In genomic region chr7:66075590-66076458, GRCh38 we compare ENCODE assay signal across 1 cellular context.
TF ChIP-seq lines count a peak whose summit lies in the region.

ASL (plus strand) TSS chr7:66075819; CDS start chr7:66076082, 263 bp downstream.

TF ChIP-seq in HepG2, 621 proteins besides CTCF, POLR2A, EP300 and RAD21 (continued from another document and continues in another):
- TF ChIP-seq CREB3 (CRISPR knock-in tag; IDR thresholded peaks at IDR 0.05) (no peak), ZNF282 (IDR thresholded peaks at IDR 0.05; ENCODE audit: partially characterized antibody) (no peak), ZNF143 (CRISPR knock-in tag; IDR thresholded peaks at IDR 0.05) (0 out of 2 replicates have a peak, but pooled peaks have one; percentile 32), ARNTL (CRISPR knock-in tag; IDR thresholded peaks at IDR 0.05) (no peak), ZKSCAN1 (IDR thresholded peaks at IDR 0.05; ENCODE audit: low read length) (no peak), ZSCAN20 (CRISPR knock-in tag; IDR thresholded peaks at IDR 0.05; ENCODE audit: borderline replicate concordance) (no peak; the same call in none of the 2 replicates), ZNF281 (CRISPR knock-in tag; IDR thresholded peaks at IDR 0.05; ENCODE audit: borderline replicate concordance) (no peak), ETV5 (CRISPR knock-in tag; IDR thresholded peaks at IDR 0.05; ENCODE audit: borderline replicate concordance) (peak; percentile 80), ZNF562 (CRISPR knock-in tag; IDR thresholded peaks at IDR 0.05; ENCODE audit: borderline replicate concordance) (no peak), ZNF343 (CRISPR knock-in tag; IDR thresholded peaks at IDR 0.05) (no peak), FOXJ3 (CRISPR knock-in tag; IDR thresholded peaks at IDR 0.05; ENCODE audit: borderline replicate concordance) (no peak), NKX3-1 (CRISPR knock-in tag; IDR thresholded peaks at IDR 0.05) (peak; percentile 80), MEF2D (CRISPR knock-in tag; IDR thresholded peaks at IDR 0.05) (no peak), GATA4 (IDR thresholded peaks at IDR 0.05; ENCODE audit: borderline replicate concordance, low read depth) (no peak), ZBTB25 (CRISPR knock-in tag; IDR thresholded peaks at IDR 0.05) (0 out of 2 replicates have a peak, but pooled peaks have one; percentile 20), NFAT5 (CRISPR knock-in tag; IDR thresholded peaks at IDR 0.05) (no peak), MYNN (CRISPR knock-in tag; IDR thresholded peaks at IDR 0.05; ENCODE audit: low read depth) (no peak), ZNF7 (CRISPR knock-in tag; IDR thresholded peaks at IDR 0.05) (no peak), SNAI1 (CRISPR knock-in tag; IDR thresholded peaks at IDR 0.05; ENCODE audit: borderline replicate concordance) (no peak), ZNF672 (CRISPR knock-in tag; IDR thresholded peaks at IDR 0.05) (no peak), RERE (CRISPR knock-in tag; IDR thresholded peaks at IDR 0.05; ENCODE audit: low read depth) (no peak), ZFYVE20 (CRISPR knock-in tag; IDR thresholded peaks at IDR 0.05; ENCODE audit: borderline replicate concordance, low read depth) (no peak), ZNF615 (CRISPR knock-in tag; IDR thresholded peaks at IDR 0.05; ENCODE audit: borderline replicate concordance) (no peak), CAMTA2 (CRISPR knock-in tag; IDR thresholded peaks at IDR 0.05; ENCODE audit: borderline replicate concordance) (no peak), ZBTB20 (CRISPR knock-in tag; IDR thresholded peaks at IDR 0.05; ENCODE audit: borderline replicate concordance, low read depth) (no peak), MTF2 (CRISPR knock-in tag; IDR thresholded peaks at IDR 0.05; ENCODE audit: borderline replicate concordance) (no peak; the same call in 1 of the 2 replicates), SIX4 (CRISPR knock-in tag; IDR thresholded peaks at IDR 0.05) (no peak), ZNF781 (CRISPR knock-in tag; IDR thresholded peaks at IDR 0.05; ENCODE audit: borderline replicate concordance, not compliant biosample characterization) (no peak), HOXA3 (CRISPR knock-in tag; IDR thresholded peaks at IDR 0.05) (peak; percentile 84), SAFB2 (CRISPR knock-in tag; IDR thresholded peaks at IDR 0.05; ENCODE audit: borderline replicate concordance, low read depth) (peak; percentile 67; the same call in 1 of the 2 replicates), FLYWCH1 (CRISPR knock-in tag; IDR thresholded peaks at IDR 0.05) (no peak), ZEB1 (IDR thresholded peaks at IDR 0.05; ENCODE audit: insufficient replicate concordance, low read depth) (no peak), TP53 (CRISPR knock-in tag; conservative IDR thresholded peaks at IDR 0.05) (0 out of 2 replicates have a peak, but pooled peaks have one; percentile 67), HDAC1 (CRISPR knock-in tag; IDR thresholded peaks at IDR 0.05) (peak; percentile 86), ATF7-NPFF (CRISPR knock-in tag; IDR thresholded peaks at IDR 0.05; ENCODE audit: low read depth) (peak; percentile 91), ZNF773 (CRISPR knock-in tag; IDR thresholded peaks at IDR 0.05; ENCODE audit: borderline replicate concordance) (no peak), KDM3A (CRISPR knock-in tag; IDR thresholded peaks at IDR 0.05; ENCODE audit: low read depth) (no peak), ARID2 (CRISPR knock-in tag; IDR thresholded peaks at IDR 0.05; ENCODE audit: borderline replicate concordance) (no peak; the same call in 1 of the 2 replicates), ZNF790 (CRISPR knock-in tag; IDR thresholded peaks at IDR 0.05; ENCODE audit: borderline replicate concordance) (peak; percentile 80; the same call in 1 of the 2 replicates), KDM6A (CRISPR knock-in tag; IDR thresholded peaks at IDR 0.05; ENCODE audit: low read depth) (no peak), PHF5A (CRISPR knock-in tag; IDR thresholded peaks at IDR 0.05; ENCODE audit: low read depth, unreplicated experiment) (no peak), ZNF10 (CRISPR knock-in tag; IDR thresholded peaks at IDR 0.05; ENCODE audit: borderline replicate concordance, low read depth) (no peak), MAX (IDR thresholded peaks at IDR 0.05) (peak; percentile 79), ZNF414 (CRISPR knock-in tag; IDR thresholded peaks at IDR 0.05) (no peak; the same call in 1 of the 2 replicates), BORCS8-MEF2B (CRISPR knock-in tag; IDR thresholded peaks at IDR 0.05) (peak; percentile 66; the same call in 1 of the 2 replicates), EHMT2 (IDR thresholded peaks at IDR 0.05; ENCODE audit: borderline replicate concordance, low read depth, low read length) (no peak), ZFP82 (CRISPR knock-in tag; IDR thresholded peaks at IDR 0.05; ENCODE audit: borderline replicate concordance) (no peak), PCBP2 (optimal IDR thresholded peaks at IDR 0.05; ENCODE audit: low read depth, low read length, poor library complexity, severe bottlenecking) (no peak), THYN1 (CRISPR knock-in tag; IDR thresholded peaks at IDR 0.05; ENCODE audit: borderline replicate concordance, low read depth) (no peak), TIGD3 (CRISPR knock-in tag; IDR thresholded peaks at IDR 0.05; ENCODE audit: borderline replicate concordance) (peak; percentile 35; the same call in 1 of the 2 replicates)
